5 cellular contexts compared by ENCODE assay signal in the genomic region with DNA sequence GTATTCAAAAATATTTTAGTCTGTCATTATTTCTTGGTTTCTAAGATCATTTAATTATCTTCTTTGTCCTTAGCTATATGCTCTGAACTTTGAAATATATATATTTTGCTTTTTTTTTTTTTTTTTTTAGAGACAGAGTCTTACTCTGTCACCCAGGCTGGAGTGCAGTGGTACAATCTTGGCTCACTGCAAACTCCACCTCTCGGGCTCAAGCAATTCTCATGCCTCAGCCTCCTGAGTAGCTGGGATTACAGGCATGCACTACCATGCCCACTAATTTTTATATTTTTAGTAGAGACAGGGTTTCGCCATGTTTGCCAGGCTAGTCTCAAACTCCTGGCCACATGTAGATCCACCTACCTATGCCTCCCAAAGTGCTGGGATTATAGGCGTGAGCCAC. TPM values are rescaled to one million over a fixed set of nuclear protein-coding genes. Genes with fewer than 3 reads are reported as not detected.
DNase-seq lines count a peak whose midpoint lies in the region; ATAC-seq, FAIRE-seq and TF ChIP-seq lines count a peak whose summit lies in the region.
"Not testable (repeated sequence)": the region's sequence is repeated elsewhere in the genome, so short reads cannot be mapped to it uniquely, and the experiment has no call there.

No MANE protein-coding gene starts in this region.

- peaks cover 84% of the 10 kb centered on the region for H3K79me2 ChIP-seq in Karpas-422 (ENCODE audit: low read length)
- not testable (repeated sequence) for H3K79me2 ChIP-seq in K562 (ENCODE audit: control insufficient read depth, insufficient read depth, low read length)

- intact Hi-C loops in K562 (cut with micrococcal nuclease); gastrocnemius medialis (cut with DNase I; ENCODE audit: low total_unique reads): not testable (repeated sequence)

- not testable (repeated sequence) for BruUV-seq in K562 (replicated peaks; lab: Mats Ljungman, UMichigan)

- ATAC-seq in A549, K562: not testable (repeated sequence)
- peak in 1 of 2 donors; percentile 35 for ATAC-seq in gastrocnemius medialis

- H3K36me3 ChIP-seq in HEK293 (ENCODE audit: control insufficient read depth in 2 of 2, insufficient read depth in 1 of 2, low read length in 2 of 2); K562 (ENCODE audit: control insufficient read depth, insufficient read depth, low read length); gastrocnemius medialis: not testable (repeated sequence)
- H3K36me3 ChIP-seq in Karpas-422 (ENCODE audit: insufficient read depth, low read length) = peaks cover 24% of the 10 kb centered on the region

- 0 out of 6 replicates have a peak overlapping the region, but pooled peaks of 1 of the 2 experiments have one; percentile 15 for H3K27ac ChIP-seq in A549
- not testable (repeated sequence) for H3K27ac ChIP-seq in HEK293 (ENCODE audit: extremely low read depth, low read depth, low read length); K562 (ENCODE audit: extremely low read depth, low read depth, low read length)
- peak overlapping the region; percentile 67 for H3K27ac ChIP-seq in Karpas-422 (ENCODE audit: low read length)
- peak overlapping the region in 3 of 4 donors; percentile 3 to 36 (median 4) for H3K27ac ChIP-seq in gastrocnemius medialis

- not testable (repeated sequence) for H3K9me2 ChIP-seq in Karpas-422 (replicated peaks; ENCODE audit: insufficient read depth, low read length)

- not testable (repeated sequence) for FAIRE-seq in A549 (lab: Jason Lieb, UNC); K562 (lab: Jason Lieb, UNC)

- TF ChIP-seq RAD21 in A549 (conservative IDR thresholded peaks at IDR 0.05 in 1 of 2, IDR thresholded peaks at IDR 0.05 in 1 of 2); K562 (CRISPR knock-in tag; conservative IDR thresholded peaks at IDR 0.05 in 1 of 2, IDR thresholded peaks at IDR 0.05 in 1 of 2): not testable (repeated sequence)

- peaks cover 43% of the 10 kb centered on the region for H3K4me1 ChIP-seq in A549
- not testable (repeated sequence) for H3K4me1 ChIP-seq in HEK293 (ENCODE audit: control insufficient read depth, insufficient read depth, low read length); K562 (replicated peaks in 1 of 2; ENCODE audit: control insufficient read depth in 2 of 2, insufficient read depth in 2 of 2, low read length in 2 of 2)
- H3K4me1 ChIP-seq in Karpas-422 (ENCODE audit: low read length) = peaks cover 51% of the 10 kb centered on the region
- H3K4me1 ChIP-seq in gastrocnemius medialis = peaks cover 26 to 41% of the 10 kb centered on the region in 2 donors

- CTCF ChIA-PET in A549 (lab: Yijun Ruan, JAX) (interaction anchor here (0.8 to 1.5 kb wide), 3 partner anchors 11 to 123 kb away, joined by 4 read pairs; no protein-coding TSS in a partner anchor), HEK293 (lab: Yijun Ruan, JAX) (interaction anchor here (0.7 kb wide), 1 partner anchor 47 kb away, joined by 6 read pairs; no protein-coding TSS in a partner anchor)
- CTCF ChIA-PET in K562 (lab: Yijun Ruan, JAX; ENCODE audit: low intra/inter-chr PET ratio) = not testable (repeated sequence)

- H3K9ac ChIP-seq in Karpas-422 (ENCODE audit: low read length); K562 (ENCODE audit: insufficient read depth in 1 of 2, low read depth in 2 of 2, low read length in 2 of 2): not testable (repeated sequence)

- DNase-seq in A549 (ENCODE audit: low read depth in 1 of 2, low spot score in 1 of 2); Karpas-422; K562 (ENCODE audit: extremely low read depth in 1 of 4, low spot score in 3 of 4); gastrocnemius medialis: not testable (repeated sequence)

- TF ChIP-seq CTCF in A549 (IDR thresholded peaks at IDR 0.05); HEK293 (tag by site-specific recombination; IDR thresholded peaks at IDR 0.05); K562 (IDR thresholded peaks at IDR 0.05 in 2 of 3, conservative IDR thresholded peaks at IDR 0.05 in 1 of 3; ENCODE audit: insufficient read depth in 2 of 3, low read depth in 1 of 3, low read length in 3 of 3); gastrocnemius medialis (IDR thresholded peaks at IDR 0.05 in 4 of 5, conservative IDR thresholded peaks at IDR 0.05 in 1 of 5): not testable (repeated sequence)

- 90% methylated on average over 3 of the region's 3 CpGs for WGBS in A549 (ENCODE audit: missing lambda C conversion rate)
- 100% methylated on average over 3 of the region's 3 CpGs for WGBS in K562 (ENCODE audit: insufficient coverage, low coverage, missing lambda C conversion rate)

- H3K9me3 ChIP-seq in A549; HEK293 (ENCODE audit: control insufficient read depth, insufficient read depth, low read depth, low read length); Karpas-422 (ENCODE audit: low read length); K562 (replicated peaks; ENCODE audit: control insufficient read depth, insufficient read depth, low read depth, low read length); gastrocnemius medialis: not testable (repeated sequence)

- not testable (repeated sequence) for H3K4me3 ChIP-seq in A549; HEK293 (ENCODE audit: low read depth, low read length); Karpas-422 (ENCODE audit: low read length); K562; gastrocnemius medialis

- peak overlapping the region; percentile 53; the same call in 1 of the 3 replicates for H3K4me2 ChIP-seq in A549
- H3K4me2 ChIP-seq in Karpas-422 (ENCODE audit: low read depth, low read length, poor library complexity, severe bottlenecking); K562 (ENCODE audit: insufficient read depth, low read length): not testable (repeated sequence)

- H3K27me3 ChIP-seq in Karpas-422 (ENCODE audit: low read length); K562 (ENCODE audit: control insufficient read depth in 2 of 2, insufficient read depth in 2 of 2, low read length in 2 of 2); gastrocnemius medialis: not testable (repeated sequence)

- not testable (repeated sequence) for TF ChIP-seq EP300 in A549 (IDR thresholded peaks at IDR 0.05); K562 (IDR thresholded peaks at IDR 0.05; ENCODE audit: low read length)

- TF ChIP-seq POLR2A in A549 (IDR thresholded peaks at IDR 0.05; ENCODE audit: low read length); K562 (conservative IDR thresholded peaks at IDR 0.05); gastrocnemius medialis (IDR thresholded peaks at IDR 0.05): not testable (repeated sequence)

- H3K9me1 ChIP-seq in K562 (ENCODE audit: control insufficient read depth, insufficient read depth, low read length) = not testable (repeated sequence)

- POLR2A ChIA-PET in A549 (lab: Yijun Ruan, JAX); HEK293 (lab: Yijun Ruan, JAX): not testable (repeated sequence)
- POLR2A ChIA-PET in K562 (lab: Yijun Ruan, JAX) = interaction anchor here (0.7 to 0.8 kb wide), 2 partner anchors 8 to 34 kb away, joined by 4 to 6 read pairs; no protein-coding TSS in a partner anchor

- in situ Hi-C loops in K562 (cut with MboI); gastrocnemius medialis (cut with MboI; ENCODE audit: low sequenced_read_pairs in 4 of 4): not testable (repeated sequence)

- not testable (repeated sequence) for H2AFZ ChIP-seq in Karpas-422 (ENCODE audit: low read length); K562 (ENCODE audit: low read depth, low read length)

- H4K20me1 ChIP-seq in Karpas-422 (ENCODE audit: insufficient read depth, low read depth, low read length); K562 (replicated peaks; ENCODE audit: control insufficient read depth, insufficient read depth, low read length): not testable (repeated sequence)

RNA-seq across cellular contexts. Expression of a gene that starts 43.6 kb away (rescaled TPM):
- 19.3 and 25.0 TPM in 2 replicates for polyA plus RNA-seq in A549 (2011; rRNA removed)
- 4.5 and 5.4 TPM in 2 replicates for polyA plus RNA-seq in A549 (2012; cell fraction: cytosol; rRNA removed)
- 3.9 and 4.7 TPM in 2 replicates for polyA plus RNA-seq in A549 (2012; cell fraction: nucleus; rRNA removed)
- 11.2 to 12.9 TPM (median 11.6 TPM) in 3 replicates for polyA plus RNA-seq in A549 (2017; fragmentation: RNase III; extraction: RNeasy Plus Mini Kit Qiagen cat#74134 plus additional on column Dnase treatment)
- 4.9 and 7.4 TPM in 2 replicates for polyA minus RNA-seq in A549 (2011; rRNA and poly(A)+ RNA removed)
- 17.1 and 25.9 TPM in 2 replicates for total RNA-seq in Karpas-422 (2014; rRNA removed; shearing (Covaris generic); ENCODE audit: low replicate concordance)
- total RNA-seq in K562 (2011; cell fraction: chromatin; rRNA removed; ENCODE audit: low replicate concordance) = 6.4 and 19.2 TPM in 2 replicates
- 2.7 and 3.2 TPM in 2 replicates for total RNA-seq in K562 (2011; cell fraction: nucleolus; rRNA removed)
- total RNA-seq in K562 (2011; cell fraction: nucleoplasm; rRNA removed) = 8.8 and 15.0 TPM in 2 replicates
- 4.7 and 5.5 TPM in 2 replicates for total RNA-seq in K562 (2014; rRNA removed)
- total RNA-seq in K562 (2014; rRNA removed; fragmentation: Illumina TruSeq; extraction: Trizol) = 4.8 and 5.4 TPM in 2 replicates
- total RNA-seq in K562 (2015; rRNA removed; fragmentation: Illumina TruSeq; extraction: Trizol) = 4.6 TPM in 2 replicates
- total RNA-seq in K562 (2021) = 4.7 and 6.8 TPM in 2 replicates
- polyA plus RNA-seq in K562 (2011; rRNA removed) = 5.4 and 9.3 TPM in 2 replicates
- 1.4 and 2.4 TPM in 2 replicates for polyA plus RNA-seq in K562 (2011; cell fraction: cytosol; rRNA removed)
- 2.1 and 2.3 TPM in 2 replicates for polyA plus RNA-seq in K562 (2011; cell fraction: nucleus; rRNA removed)
- polyA plus RNA-seq in K562 (2012) = 5.2 and 5.9 TPM in 2 replicates
- polyA plus RNA-seq in K562 (2014; fragmentation: Illumina TruSeq; extraction: Trizol) = 6.3 and 7.0 TPM in 2 replicates
- 1 to 10 TPM; 1.4 to 1.7 TPM for polyA plus RNA-seq in K562 (2014; fragmentation: Nextera tagmentation; extraction: Ambion mirVana)
- polyA plus RNA-seq in K562 (2014; rRNA removed) = 4.5 and 5.5 TPM in 2 replicates
- polyA minus RNA-seq in K562 (2011; rRNA and poly(A)+ RNA removed) = 10.5 and 14.0 TPM in 2 replicates
- 5.0 and 6.3 TPM in 2 replicates for polyA minus RNA-seq in K562 (2011; cell fraction: cytosol; rRNA and poly(A)+ RNA removed)
- polyA minus RNA-seq in K562 (2011; cell fraction: nucleus; rRNA and poly(A)+ RNA removed) = 3.2 and 4.4 TPM in 2 replicates
- total RNA-seq in gastrocnemius medialis = 1 to 10 TPM; 4.4 to 5.5 (median 5.0) TPM

RNA-seq across cellular contexts. Expression of a gene that starts 49.8 kb away (rescaled TPM):
- 39.7 and 49.2 TPM in 2 replicates for polyA plus RNA-seq in A549 (2011; rRNA removed)
- 11.0 TPM in 2 replicates for polyA plus RNA-seq in A549 (2012; cell fraction: cytosol; rRNA removed)
- polyA plus RNA-seq in A549 (2012; cell fraction: nucleus; rRNA removed) = 6.5 and 12.0 TPM in 2 replicates
- polyA plus RNA-seq in A549 (2017; fragmentation: RNase III; extraction: RNeasy Plus Mini Kit Qiagen cat#74134 plus additional on column Dnase treatment) = 18.7 to 21.5 TPM (median 19.7 TPM) in 3 replicates
- polyA minus RNA-seq in A549 (2011; rRNA and poly(A)+ RNA removed) = 13.1 and 18.4 TPM in 2 replicates
- total RNA-seq in Karpas-422 (2014; rRNA removed; shearing (Covaris generic); ENCODE audit: low replicate concordance) = 36.3 and 81.7 TPM in 2 replicates
- 29.9 and 96.3 TPM in 2 replicates for total RNA-seq in K562 (2011; cell fraction: chromatin; rRNA removed; ENCODE audit: low replicate concordance)
- total RNA-seq in K562 (2011; cell fraction: nucleolus; rRNA removed) = 17.0 and 22.8 TPM in 2 replicates
- 44.9 and 92.1 TPM in 2 replicates for total RNA-seq in K562 (2011; cell fraction: nucleoplasm; rRNA removed)
- 10.6 and 12.4 TPM in 2 replicates for total RNA-seq in K562 (2014; rRNA removed)
- 22.0 and 22.3 TPM in 2 replicates for total RNA-seq in K562 (2014; rRNA removed; fragmentation: Illumina TruSeq; extraction: Trizol)
- 15.9 and 20.3 TPM in 2 replicates for total RNA-seq in K562 (2015; rRNA removed; fragmentation: Illumina TruSeq; extraction: Trizol)
- total RNA-seq in K562 (2021) = 25.4 and 26.4 TPM in 2 replicates
- polyA plus RNA-seq in K562 (2011; rRNA removed) = 17.4 and 26.1 TPM in 2 replicates
- polyA plus RNA-seq in K562 (2011; cell fraction: cytosol; rRNA removed) = 3.4 and 7.8 TPM in 2 replicates
- polyA plus RNA-seq in K562 (2011; cell fraction: nucleus; rRNA removed) = 16.3 and 17.4 TPM in 2 replicates
- 14.2 and 16.2 TPM in 2 replicates for polyA plus RNA-seq in K562 (2012)
- polyA plus RNA-seq in K562 (2014; fragmentation: Illumina TruSeq; extraction: Trizol) = 19.1 and 22.9 TPM in 2 replicates
- 10 to 100 TPM; 14.9 to 19.6 TPM for polyA plus RNA-seq in K562 (2014; fragmentation: Nextera tagmentation; extraction: Ambion mirVana)
- polyA plus RNA-seq in K562 (2014; rRNA removed) = 18.1 and 21.3 TPM in 2 replicates
- polyA minus RNA-seq in K562 (2011; rRNA and poly(A)+ RNA removed) = 17.9 and 20.4 TPM in 2 replicates
- polyA minus RNA-seq in K562 (2011; cell fraction: cytosol; rRNA and poly(A)+ RNA removed) = 14.8 and 19.3 TPM in 2 replicates
- polyA minus RNA-seq in K562 (2011; cell fraction: nucleus; rRNA and poly(A)+ RNA removed) = 23.6 and 27.1 TPM in 2 replicates
- total RNA-seq in gastrocnemius medialis = 10 to 100 TPM; 38.5 to 66.9 (median 54.5) TPM
